12 cellular contexts compared by ENCODE assay signal in the genomic region with DNA sequence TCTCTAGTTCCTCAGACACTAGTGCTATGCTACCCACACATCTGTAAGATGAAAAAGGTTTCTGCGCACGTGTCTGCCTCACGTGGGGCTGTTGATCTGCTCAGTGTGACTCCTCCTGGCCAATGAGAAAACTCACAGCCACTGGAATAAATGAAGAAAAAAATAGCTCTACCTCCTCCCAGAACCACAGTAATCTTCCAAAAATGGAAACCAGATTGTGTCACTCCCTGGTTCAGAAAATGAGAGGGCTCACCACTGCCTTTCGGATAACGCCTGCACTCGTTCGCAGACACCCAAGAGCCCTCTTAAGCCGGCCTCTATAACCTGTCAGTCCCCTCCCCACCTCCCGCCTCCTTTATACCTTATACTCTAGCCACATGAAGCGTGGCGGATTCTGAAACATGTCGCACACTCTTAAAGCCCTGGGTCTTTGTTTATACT. TPM values are rescaled to one million over a fixed set of nuclear protein-coding genes. Genes with fewer than 3 reads are reported as not detected.
DNase-seq lines count a peak whose midpoint lies in the region; ATAC-seq lines count a peak whose summit lies in the region.
"Had no signal": no experiment of that assay in that cellular context is flagged by ENCODE, and none has a peak within 500 bp of the region (broad histone marks: within the 10 kb centered on the region; RNA-seq: fewer than 3 reads in every experiment).

No MANE protein-coding gene starts in this region.

- H3K36me3 ChIP-seq in CD4-positive, alpha-beta memory T cell (ENCODE audit: insufficient read depth, low read length) = peaks cover 17% of the 10 kb centered on the region
- H3K36me3 ChIP-seq: neutrophil had no signal

- H3K27ac ChIP-seq in CD4-positive, alpha-beta memory T cell (ENCODE audit: low read depth, low read length) = peak overlapping the region; percentile 13
- H3K27ac ChIP-seq: epithelial cell of prostate, neutrophil had no signal

- H3K36me3 Mint-ChIP-seq in CD4-positive, alpha-beta memory T cell = peaks cover 6 to 18% of the 10 kb centered on the region in 2 donors
- peaks cover 0 to 10% of the 10 kb centered on the region in 2 donors for H3K36me3 Mint-ChIP-seq in activated naive CD4-positive, alpha-beta T cell treated with anti-CD3 and anti-CD28 coated beads, Interleukin-2, amount 50 U/mL, for 72 hours
- H3K36me3 Mint-ChIP-seq in immature natural killer cell = peaks cover 4 to 6% (median 5%) of the 10 kb centered on the region in 3 donors

- CTCF ChIA-PET in CD4-positive, alpha-beta memory T cell (lab: Charles Lee; ENCODE audit: partially characterized antibody) = interaction anchor here (0.8 to 2.5 kb wide), 10 partner anchors 11 to 333 kb away, joined by 3 to 21 read pairs (median 6); a partner anchor contains a TSS

- no peak overlapping the region for H3K4me3 Mint-ChIP-seq in CD4-positive, alpha-beta memory T cell
- no peak overlapping the region for H3K4me3 Mint-ChIP-seq in immature natural killer cell
- H3K4me3 Mint-ChIP-seq: activated naive CD4-positive, alpha-beta T cell treated with anti-CD3 and anti-CD28 coated beads, Interleukin-2, amount 50 U/mL, for 24 hours had no signal

- POLR2A ChIA-PET in CD4-positive, alpha-beta memory T cell (lab: Charles Lee; ENCODE audit: partially characterized antibody) = interaction anchor here (0.5 to 16.3 kb wide), 7 partner anchors 9 to 330 kb away, joined by 3 to 503 read pairs (median 5); a partner anchor contains a TSS

- no peaks in the 10 kb centered on the region for H3K27me3 ChIP-seq in CD4-positive, alpha-beta memory T cell (ENCODE audit: insufficient read depth, low read length)

- intact Hi-C loops in CD4-positive, alpha-beta memory T cell (cut with micrococcal nuclease) = loop anchor here (1.0 to 10.0 kb wide), 3 partner anchors 12 to 201 kb away; a partner anchor contains a TSS
- intact Hi-C loops in left colon (cut with DNase I, micrococcal nuclease) = no loop called here

- H3K9me3 Mint-ChIP-seq in CD4-positive, alpha-beta memory T cell = no peaks in the 10 kb centered on the region
- H3K9me3 Mint-ChIP-seq in activated naive CD4-positive, alpha-beta T cell treated with anti-CD3 and anti-CD28 coated beads, Interleukin-2, amount 50 U/mL, for 72 hours = no peaks in the 10 kb centered on the region
- no peaks in the 10 kb centered on the region for H3K9me3 Mint-ChIP-seq in immature natural killer cell
- H3K9me3 Mint-ChIP-seq: activated naive CD4-positive, alpha-beta T cell treated with anti-CD3 and anti-CD28 coated beads, Interleukin-2, amount 50 U/mL, for 24 hours had no signal

- peak; percentile 66 to 82 (median 73) for DNase-seq in CD4-positive, alpha-beta memory T cell
- peak; percentile 56 for DNase-seq in activated CD4-positive, alpha-beta T cell treated with anti-CD3 and anti-CD28 coated beads for 1 hour
- peak; percentile 59 to 82 for DNase-seq in activated naive CD4-positive, alpha-beta T cell treated with anti-CD3 and anti-CD28 coated beads, Interleukin-2, amount 50 U/mL, for 72 hours (ENCODE audit: low spot score in 2 of 2)
- peak; percentile 46 to 67 for DNase-seq in stimulated activated CD4-positive, alpha-beta T cell treated with anti-CD3 and anti-CD28 coated beads, Interleukin-12 subunit alpha, Interleukin-12 subunit beta, amount 100 ng/mL, for 24 hours (ENCODE audit: low read depth in 2 of 2)
- DNase-seq in HUDEP-2 (lab: John Stamatoyannopoulos, UW; ENCODE audit: unreplicated experiment in 76 of 76) (no peak), immature natural killer cell (no peak), left colon (no peak), midbrain (lab: John Stamatoyannopoulos, UW) (no peak)
- DNase-seq: NCI-H2081 had no signal

- H3K4me1 Mint-ChIP-seq in CD4-positive, alpha-beta memory T cell = peaks cover 17 to 21% (median 20%) of the 10 kb centered on the region in 4 donors
- H3K4me1 Mint-ChIP-seq in immature natural killer cell = peaks cover 0 to 3% of the 10 kb centered on the region in 2 donors

- peak overlapping the region in 1 of 2 donors; percentile 18 for H3K4me3 ChIP-seq in CD4-positive, alpha-beta memory T cell (ENCODE audit: low read length in 2 of 2)

- H3K4me1 ChIP-seq in CD4-positive, alpha-beta memory T cell (ENCODE audit: insufficient read depth, low read length) = peaks cover 71% of the 10 kb centered on the region

- no peaks in the 10 kb centered on the region for H3K27me3 Mint-ChIP-seq in CD4-positive, alpha-beta memory T cell
- peaks cover 0 to 4% (median 2%) of the 10 kb centered on the region in 3 donors for H3K27me3 Mint-ChIP-seq in immature natural killer cell (ENCODE audit: low read depth in 3 of 3)
- H3K27me3 Mint-ChIP-seq: activated naive CD4-positive, alpha-beta T cell treated with anti-CD3 and anti-CD28 coated beads, Interleukin-2, amount 50 U/mL, for 24 hours had no signal

- no peak overlapping the region for H3K27ac Mint-ChIP-seq in CD4-positive, alpha-beta memory T cell
- no peak overlapping the region for H3K27ac Mint-ChIP-seq in activated naive CD4-positive, alpha-beta T cell treated with anti-CD3 and anti-CD28 coated beads, Interleukin-2, amount 50 U/mL, for 72 hours
- H3K27ac Mint-ChIP-seq in immature natural killer cell = no peak overlapping the region

- no peaks in the 10 kb centered on the region for H3K9me3 ChIP-seq in CD4-positive, alpha-beta memory T cell (ENCODE audit: control insufficient read depth in 1 of 2, low read length in 2 of 2)
- H3K9me3 ChIP-seq: neutrophil had no signal

- ATAC-seq in activated naive CD4-positive, alpha-beta T cell treated with anti-CD3 and anti-CD28 coated beads, Interleukin-2, amount 50 U/mL, for 72 hours = peak; percentile 76 to 87
- no peak for ATAC-seq in left colon

RNA-seq across cellular contexts. Expression of a gene that starts 5.1 kb away (rescaled TPM):
- 10 to 100 TPM; 93.2 to 93.5 TPM for total RNA-seq in CD4-positive, alpha-beta memory T cell
- polyA plus RNA-seq in CD4-positive, alpha-beta memory T cell = 100 to 1,000 TPM in 1 of 2 donors, 10 to 100 TPM in 1; 84.7 to 107 TPM
- total RNA-seq in activated naive CD4-positive, alpha-beta T cell treated with anti-CD3 and anti-CD28 coated beads, Interleukin-2, amount 50 U/mL, for 72 hours = 10 to 100 TPM; 40.0 to 72.5 TPM
- polyA plus RNA-seq in immature natural killer cell = 10 to 100 TPM; 30.8 to 55.9 (median 35.2) TPM
- 10 to 100 TPM in 1 of 2 donors, 1 to 10 TPM in 1; 5.2 to 11.2 TPM for total RNA-seq in left colon

RNA-seq across cellular contexts. Expression of a gene that starts 23.5 kb away (rescaled TPM):
- total RNA-seq in CD4-positive, alpha-beta memory T cell = 10 to 100 TPM; 39.3 to 43.6 TPM
- polyA plus RNA-seq in CD4-positive, alpha-beta memory T cell = 10 to 100 TPM in 1 of 2 donors, 1 to 10 TPM in 1; 9.2 to 12.1 TPM
- 10 to 100 TPM; 13.1 to 24.8 TPM for total RNA-seq in activated naive CD4-positive, alpha-beta T cell treated with anti-CD3 and anti-CD28 coated beads, Interleukin-2, amount 50 U/mL, for 72 hours
- 10 to 100 TPM; 12.0 to 21.9 (median 18.4) TPM for polyA plus RNA-seq in immature natural killer cell
- 100 to 1,000 TPM in 1 of 2 donors, 10 to 100 TPM in 1; 50.8 to 136 TPM for total RNA-seq in left colon

RNA-seq across cellular contexts. Expression of a gene that starts 27.0 kb away (rescaled TPM):
- total RNA-seq in CD4-positive, alpha-beta memory T cell = 1 to 10 TPM in 1 of 2 experiments, under 1 TPM in 1; 0.83 to 1.3 TPM
- polyA plus RNA-seq in CD4-positive, alpha-beta memory T cell = not detected
- under 1 TPM; 0.41 to 0.55 TPM for total RNA-seq in activated naive CD4-positive, alpha-beta T cell treated with anti-CD3 and anti-CD28 coated beads, Interleukin-2, amount 50 U/mL, for 72 hours
- polyA plus RNA-seq in immature natural killer cell = not detected
- total RNA-seq in left colon = 1 to 10 TPM; 2.4 to 2.5 TPM

RNA-seq across cellular contexts. Expression of a gene that starts 59.9 kb away (rescaled TPM):
- 10 to 100 TPM; 22.9 to 23.1 TPM for total RNA-seq in CD4-positive, alpha-beta memory T cell
- polyA plus RNA-seq in CD4-positive, alpha-beta memory T cell = 1 to 10 TPM; 1.2 to 3.5 TPM
- total RNA-seq in activated naive CD4-positive, alpha-beta T cell treated with anti-CD3 and anti-CD28 coated beads, Interleukin-2, amount 50 U/mL, for 72 hours = 10 to 100 TPM in 1 of 2 donors, 1 to 10 TPM in 1; 4.7 to 19.0 TPM
- 1 to 10 TPM; 1.8 to 5.0 (median 2.9) TPM for polyA plus RNA-seq in immature natural killer cell
- total RNA-seq in left colon = 10 to 100 TPM; 37.6 to 49.3 TPM

Comparison
In these comparisons a context has a peak if more than half of its experiments do, and no peak if none do; other contexts are left out.
1. DNase-seq: peak in CD4-positive, alpha-beta memory T cell (5 of 5), activated CD4-positive, alpha-beta T cell treated with anti-CD3 and anti-CD28 coated beads for 1 hour (single experiment), activated naive CD4-positive, alpha-beta T cell treated with anti-CD3 and anti-CD28 coated beads, Interleukin-2, amount 50 U/mL, for 72 hours (2 of 2) and stimulated activated CD4-positive, alpha-beta T cell treated with anti-CD3 and anti-CD28 coated beads, Interleukin-12 subunit alpha, Interleukin-12 subunit beta, amount 100 ng/mL, for 24 hours (2 of 2); none in HUDEP-2 (0 of 76), immature natural killer cell (0 of 3), left colon (0 of 2) and midbrain (single experiment).